In the genomic region with DNA sequence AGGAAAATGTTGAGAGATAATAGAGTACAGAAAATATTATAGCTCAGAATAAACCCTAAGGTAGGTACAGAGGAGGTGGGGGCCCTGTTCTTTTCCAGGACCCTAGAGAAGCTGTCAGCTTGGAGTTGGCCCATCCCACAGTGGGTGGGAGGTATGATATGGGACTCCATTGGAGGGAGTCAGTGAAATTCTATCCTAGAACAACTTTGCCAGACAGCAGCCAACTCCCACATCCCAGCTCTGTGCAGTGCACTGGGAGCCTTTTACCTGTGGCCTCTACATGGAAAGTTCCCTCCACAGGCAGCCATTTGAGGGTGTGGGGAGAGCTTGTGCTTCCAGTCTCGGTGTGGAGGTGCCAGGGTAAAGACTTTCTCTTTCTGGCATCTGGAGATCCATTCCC, we compare ENCODE assay signal across 15 cellular contexts. TPM values are rescaled to one million over a fixed set of nuclear protein-coding genes. Genes with fewer than 3 reads are reported as not detected.
DNase-seq lines count a peak whose midpoint lies in the region; ATAC-seq and TF ChIP-seq lines count a peak whose summit lies in the region.
"Had no signal": no experiment of that assay in that cellular context is flagged by ENCODE, and none has a peak within 500 bp of the region (broad histone marks: within the 10 kb centered on the region; RNA-seq: fewer than 3 reads in every experiment).

No MANE protein-coding gene starts in this region.

- H3K27me3 ChIP-seq in Peyer's patch (no peaks in the 10 kb centered on the region), spleen (replicated peaks in 1 of 7) (no peaks in the 10 kb centered on the region)

- intact Hi-C loops in left colon (cut with DNase I, micrococcal nuclease) (no loop called here), spleen (cut with DNase I; ENCODE audit: low total_unique reads) (no loop called here)

- in situ Hi-C loops in GM13976 (cut with MboI; ENCODE audit: low sequenced_read_pairs, unreplicated experiment): loop anchor here (25.0 kb wide), 1 partner anchor 585 kb away; no protein-coding TSS in a partner anchor

- H3K4me1 ChIP-seq in Peyer's patch (peaks cover 0 to 38% (median 0%) of the 10 kb centered on the region in 4 donors), spleen (peaks cover 0 to 5% (median 0%) of the 10 kb centered on the region in 6 donors)
- H3K4me1 ChIP-seq: foreskin keratinocyte had no signal

- TF ChIP-seq CTCF in Peyer's patch (IDR thresholded peaks at IDR 0.05) (no peak), spleen (IDR thresholded peaks at IDR 0.05 in 8 of 11, conservative IDR thresholded peaks at IDR 0.05 in 3 of 11) (no peak), GM13976 (IDR thresholded peaks at IDR 0.05; ENCODE audit: borderline replicate concordance, control extremely low read depth, extremely low read depth, insufficient read depth, missing control alignments) (no peak)

- no peaks in the 10 kb centered on the region for H3K36me3 ChIP-seq in Peyer's patch
- H3K36me3 ChIP-seq in spleen: no peaks in the 10 kb centered on the region

- ATAC-seq in left colon (peak; percentile 7), HG02678 (IDR thresholded peaks at IDR 0.05; ENCODE audit: unreplicated experiment) (no peak), GM19328 (IDR thresholded peaks at IDR 0.05; ENCODE audit: unreplicated experiment) (no peak)
- ATAC-seq: foreskin keratinocyte; stimulated activated memory B cell treated with anti-CD40 and anti-IgM and Interleukin-4, amounts not matched to agents 10 μg/mL and 1 μg/mL and 100 μg/mL, for 72 hours had no signal

- H3K9me3 ChIP-seq in Peyer's patch: no peaks in the 10 kb centered on the region
- H3K9me3 ChIP-seq in spleen: peaks cover 0 to 6% (median 0%) of the 10 kb centered on the region in 8 donors

- DNase-seq in COLO668 (lab: John Stamatoyannopoulos, UW; ENCODE audit: unreplicated experiment): peak; percentile 6
- DNase-seq in Peyer's patch: no peak
- DNase-seq in left colon: peak in 1 of 2 donors; percentile 26
- no peak for DNase-seq in spleen
- no peak for DNase-seq in GM13976 (ENCODE audit: low spot score)
- DNase-seq: foreskin keratinocyte; NCI-H146; NCI-H446 treated with DMSO at 0.1 percent for 48 hours; posterior cingulate gyrus; stimulated activated CD4-positive, alpha-beta T cell treated with anti-CD3 and anti-CD28 coated beads, Interleukin-12 subunit alpha, Interleukin-12 subunit beta, amount 100 ng/mL, for 4 hours had no signal

- H3K27ac ChIP-seq in Peyer's patch (peak overlapping the region in 3 of 4 donors; percentile 67 to 94 (median 87)), spleen (peak overlapping the region; percentile 23 to 75 (median 70))
- H3K27ac ChIP-seq: foreskin keratinocyte had no signal

- 59 to 88% (median 78%) methylated on average over 1 of the region's 1 CpG for WGBS in spleen, 5 donors

- TF ChIP-seq POLR2A in Peyer's patch (IDR thresholded peaks at IDR 0.05) (no peak), spleen (IDR thresholded peaks at IDR 0.05) (no peak)

- H3K4me3 ChIP-seq in Peyer's patch (no peak overlapping the region), spleen (no peak overlapping the region)

RNA-seq across cellular contexts. Expression of gene CLIC5, which starts 36.8 kb away (rescaled TPM):
- total RNA-seq in Peyer's patch (100 to 1,000 TPM in 3 of 4 donors, 10 to 100 TPM in 1; 18.2 to 128 (median 119) TPM), left colon (100 to 1,000 TPM; 170 to 205 TPM), spleen (100 to 1,000 TPM in 2 of 7 donors, 10 to 100 TPM in 5; 53.4 to 189 (median 85.1) TPM)
- 10 to 100 TPM in 1 of 3 donors, 1 to 10 TPM in 2; 2.8 to 10.6 (median 5.8) TPM for polyA plus RNA-seq in spleen
- total RNA-seq: chondrocyte, foreskin keratinocyte, M059J had no signal
- polyA plus RNA-seq: foreskin keratinocyte had no signal
